In genomic region chr5:134846641-134846960, GRCh38 we compare ENCODE assay signal across 8 cellular contexts. TPM values are rescaled to one million over a fixed set of nuclear protein-coding genes. Genes with fewer than 3 reads are reported as not detected.
A peak's percentile ranks its signal among the peaks of the same experiment; 100 is the strongest.
DNase-seq lines count a peak whose midpoint lies in the region; ATAC-seq and TF ChIP-seq lines count a peak whose summit lies in the region.

No MANE protein-coding gene starts in this region.

- H3K27ac ChIP-seq in CD4-positive, CD25-positive, alpha-beta regulatory T cell (ENCODE audit: insufficient read depth, low read length, poor library complexity, severe bottlenecking), result peak overlapping the region; percentile 96
- H3K27ac ChIP-seq in naive thymus-derived CD4-positive, alpha-beta T cell (ENCODE audit: low read depth, low read length), result peak overlapping the region; percentile 96

- no peak for ATAC-seq in CD4-positive, CD25-positive, alpha-beta regulatory T cell (ENCODE audit: low read depth in 2 of 2)
- no peak for ATAC-seq in effector memory CD8-positive, alpha-beta T cell (replicated peaks)
- ATAC-seq in naive thymus-derived CD4-positive, alpha-beta T cell, result no peak

- DNase-seq in CD4-positive, CD25-positive, alpha-beta regulatory T cell, result peak in 2 of 3 donors; percentile 35 to 61
- DNase-seq in HCEC 1CT (peak; percentile 28), SW480 (ENCODE audit: low spot score) (peak; percentile 43), HEK293T (ENCODE audit: extremely low spot score) (no peak), NCI-H2227 (lab: John Stamatoyannopoulos, UW; ENCODE audit: unreplicated experiment) (no peak), NCI-H1930 (lab: John Stamatoyannopoulos, UW) (no peak)
- DNase-seq in effector memory CD8-positive, alpha-beta T cell, result no peak
- DNase-seq in naive thymus-derived CD4-positive, alpha-beta T cell, result peak in 2 of 9 donors; percentile 11 to 13

- no peaks in the 10 kb centered on the region for H3K9me3 Mint-ChIP-seq in CD4-positive, CD25-positive, alpha-beta regulatory T cell
- H3K9me3 Mint-ChIP-seq in effector memory CD8-positive, alpha-beta T cell, result no peaks in the 10 kb centered on the region
- H3K9me3 Mint-ChIP-seq in naive thymus-derived CD4-positive, alpha-beta T cell, result no peaks in the 10 kb centered on the region

- peaks cover 5% of the 10 kb centered on the region for H3K36me3 ChIP-seq in CD4-positive, CD25-positive, alpha-beta regulatory T cell (ENCODE audit: control insufficient read depth, insufficient read depth, low read length)
- H3K36me3 ChIP-seq in naive thymus-derived CD4-positive, alpha-beta T cell (ENCODE audit: control insufficient read depth in 2 of 3, insufficient read depth in 3 of 3, low read length in 3 of 3), result peaks cover 0 to 4% (median 0%) of the 10 kb centered on the region in 3 experiments

- H3K4me1 Mint-ChIP-seq in CD4-positive, CD25-positive, alpha-beta regulatory T cell, result peaks cover 19 to 50% (median 32%) of the 10 kb centered on the region in 4 donors
- H3K4me1 Mint-ChIP-seq in effector memory CD8-positive, alpha-beta T cell (ENCODE audit: low read depth in 2 of 2), result peaks cover 25 to 31% of the 10 kb centered on the region in 2 donors
- peaks cover 12 to 48% (median 37%) of the 10 kb centered on the region in 7 donors for H3K4me1 Mint-ChIP-seq in naive thymus-derived CD4-positive, alpha-beta T cell

- no peaks in the 10 kb centered on the region for H3K9me3 ChIP-seq in CD4-positive, CD25-positive, alpha-beta regulatory T cell (ENCODE audit: control insufficient read depth in 2 of 2, low read length in 2 of 2)
- no peaks in the 10 kb centered on the region for H3K9me3 ChIP-seq in naive thymus-derived CD4-positive, alpha-beta T cell (ENCODE audit: control insufficient read depth in 2 of 3, low read length in 3 of 3)

- H3K36me3 Mint-ChIP-seq in CD4-positive, CD25-positive, alpha-beta regulatory T cell, result peaks cover 4% of the 10 kb centered on the region
- H3K36me3 Mint-ChIP-seq in effector memory CD8-positive, alpha-beta T cell (ENCODE audit: insufficient read depth), result peaks cover 46% of the 10 kb centered on the region
- H3K36me3 Mint-ChIP-seq in naive thymus-derived CD4-positive, alpha-beta T cell, result peaks cover 0 to 7% (median 0%) of the 10 kb centered on the region in 5 donors

- peak overlapping the region; percentile 96 to 98 (median 96) for H3K27ac Mint-ChIP-seq in CD4-positive, CD25-positive, alpha-beta regulatory T cell
- H3K27ac Mint-ChIP-seq in effector memory CD8-positive, alpha-beta T cell, result peak overlapping the region; percentile 96 to 97
- peak overlapping the region; percentile 92 to 98 (median 95) for H3K27ac Mint-ChIP-seq in naive thymus-derived CD4-positive, alpha-beta T cell

- intact Hi-C loops in naive thymus-derived CD4-positive, alpha-beta T cell (cut with micrococcal nuclease), result loop anchor here (1.0 to 10.0 kb wide), 3 partner anchors 214 to 842 kb away; partner anchors contain the start of genes SAR1B (in 1 of the 2), SKP1 (in 1 of the 2) and VDAC1 (in 1 of the 2)

- POLR2A ChIA-PET in naive thymus-derived CD4-positive, alpha-beta T cell (lab: Charles Lee), result interaction anchor here (0.7 to 1.2 kb wide), 6 partner anchors 8 to 621 kb away, joined by 3 to 12 read pairs (median 4); partner anchors contain the start of genes PCBD2, PPP2CA and TXNDC15
- POLR2A ChIA-PET in HEK293T (lab: Yijun Ruan, JAX), result interaction anchor here (0.8 to 1.2 kb wide), 4 partner anchors 28 to 108 kb away, joined by 3 to 8 read pairs (median 5); partner anchors contain the start of genes CAMLG, PCBD2 and TXNDC15

- H3K27me3 ChIP-seq in CD4-positive, CD25-positive, alpha-beta regulatory T cell (ENCODE audit: control insufficient read depth, insufficient read depth, low read length), result no peaks in the 10 kb centered on the region
- H3K27me3 ChIP-seq in naive thymus-derived CD4-positive, alpha-beta T cell (ENCODE audit: control insufficient read depth in 2 of 2, insufficient read depth in 2 of 2, low read length in 2 of 2), result no peaks in the 10 kb centered on the region

- CTCF ChIA-PET in naive thymus-derived CD4-positive, alpha-beta T cell (lab: Charles Lee), result interaction anchor here (0.9 to 1.1 kb wide), 3 partner anchors 9 to 58 kb away, joined by 3 to 4 read pairs (median 3); partner anchors contain the start of gene PCBD2
- CTCF ChIA-PET in HEK293T (lab: Yijun Ruan, JAX), result no interaction called here

- no peaks in the 10 kb centered on the region for H3K27me3 Mint-ChIP-seq in CD4-positive, CD25-positive, alpha-beta regulatory T cell
- no peaks in the 10 kb centered on the region for H3K27me3 Mint-ChIP-seq in effector memory CD8-positive, alpha-beta T cell
- H3K27me3 Mint-ChIP-seq in naive thymus-derived CD4-positive, alpha-beta T cell, result no peaks in the 10 kb centered on the region

- H3K4me3 ChIP-seq in CD4-positive, CD25-positive, alpha-beta regulatory T cell (ENCODE audit: low read depth, low read length), result peak overlapping the region; percentile 85
- H3K4me3 ChIP-seq in naive thymus-derived CD4-positive, alpha-beta T cell (ENCODE audit: low read length), result peak overlapping the region; percentile 60

- peaks cover 26% of the 10 kb centered on the region for H3K4me1 ChIP-seq in CD4-positive, CD25-positive, alpha-beta regulatory T cell (ENCODE audit: control insufficient read depth, insufficient read depth, low read length, poor library complexity, severe bottlenecking)
- H3K4me1 ChIP-seq in naive thymus-derived CD4-positive, alpha-beta T cell (ENCODE audit: control insufficient read depth in 2 of 2, insufficient read depth in 2 of 2, low read length in 2 of 2), result peaks cover 16 to 19% of the 10 kb centered on the region in 2 donors

- H3K4me3 Mint-ChIP-seq in CD4-positive, CD25-positive, alpha-beta regulatory T cell, result peak overlapping the region; percentile 89 to 95 (median 94)
- H3K4me3 Mint-ChIP-seq in effector memory CD8-positive, alpha-beta T cell, result peak overlapping the region; percentile 91 to 93
- peak overlapping the region; percentile 84 to 99 (median 94) for H3K4me3 Mint-ChIP-seq in naive thymus-derived CD4-positive, alpha-beta T cell

TF ChIP-seq in HEK293T, 16 proteins besides CTCF, POLR2A, EP300 and RAD21:
- no peak for TF ChIP-seq HDGF (IDR thresholded peaks at IDR 0.05; ENCODE audit: borderline replicate concordance)

RNA-seq across cellular contexts. Expression of gene C5orf24, which starts 0.8 kb away (rescaled TPM):
- total RNA-seq in CD4-positive, CD25-positive, alpha-beta regulatory T cell, result 31.4 TPM
- 1 to 10 TPM; 6.5 to 7.4 (median 6.9) TPM for polyA plus RNA-seq in CD4-positive, CD25-positive, alpha-beta regulatory T cell
- 10 to 100 TPM; 20.3 to 42.7 (median 37.9) TPM for total RNA-seq in naive thymus-derived CD4-positive, alpha-beta T cell
- 1 to 10 TPM; 6.5 to 8.4 TPM for polyA plus RNA-seq in naive thymus-derived CD4-positive, alpha-beta T cell

RNA-seq across cellular contexts. Expression of gene TXNDC15, which starts 27.6 kb away (rescaled TPM):
- 33.9 TPM for total RNA-seq in CD4-positive, CD25-positive, alpha-beta regulatory T cell
- polyA plus RNA-seq in CD4-positive, CD25-positive, alpha-beta regulatory T cell, result 10 to 100 TPM; 15.4 to 23.1 (median 17.2) TPM
- total RNA-seq in naive thymus-derived CD4-positive, alpha-beta T cell, result 10 to 100 TPM; 24.2 to 71.3 (median 36.8) TPM
- 10 to 100 TPM; 13.2 to 13.4 TPM for polyA plus RNA-seq in naive thymus-derived CD4-positive, alpha-beta T cell

RNA-seq across cellular contexts. Expression of gene PCBD2, which starts 58.3 kb away (rescaled TPM):
- 10.6 TPM for total RNA-seq in CD4-positive, CD25-positive, alpha-beta regulatory T cell
- 10 to 100 TPM; 10.3 to 12.5 (median 11.5) TPM for polyA plus RNA-seq in CD4-positive, CD25-positive, alpha-beta regulatory T cell
- total RNA-seq in naive thymus-derived CD4-positive, alpha-beta T cell, result 10 to 100 TPM; 10.6 to 15.8 (median 14.3) TPM
- polyA plus RNA-seq in naive thymus-derived CD4-positive, alpha-beta T cell, result 10 to 100 TPM; 12.3 to 14.6 TPM

Comparison
In these comparisons a context has a peak if more than half of its experiments do, and no peak if none do; other contexts are left out.
1. DNase-seq: peak in CD4-positive, CD25-positive, alpha-beta regulatory T cell (2 of 3), HCEC 1CT (single experiment) and SW480 (single experiment); none in effector memory CD8-positive, alpha-beta T cell (0 of 3), HEK293T (single experiment), NCI-H2227 (single experiment) and NCI-H1930 (0 of 2).
2. Peak in every context shown above with its lines, with median percentiles within 50 percentile points of each other: H3K27ac Mint-ChIP-seq and H3K4me3 Mint-ChIP-seq.